Comparison of ENCODE assay signal across 8 cellular contexts in genomic region chr1:84995484-84996334, GRCh38. TPM values are rescaled to one million over a fixed set of nuclear protein-coding genes. Genes with fewer than 3 reads are reported as not detected.
DNase-seq lines count a peak whose midpoint lies in the region; ATAC-seq and TF ChIP-seq lines count a peak whose summit lies in the region.

No MANE protein-coding gene starts in this region.

- ATAC-seq in activated T-cell treated with anti-CD3 and anti-CD28 coated beads, Interleukin-2, amount 50 U/mL, for 4 hours = peak; percentile 41
- peak; percentile 37 for ATAC-seq in HG02840 (IDR thresholded peaks at IDR 0.05; ENCODE audit: low FRiP score, unreplicated experiment)

- peaks cover 22% of the 10 kb centered on the region for H3K27me3 Mint-ChIP-seq in activated T-cell treated with anti-CD3 and anti-CD28 coated beads, Interleukin-2, amount 50 U/mL, for 4 hours (ENCODE audit: low read depth)

- H3K4me3 ChIP-seq in Peyer's patch = peak overlapping the region; percentile 10 to 66 (median 50)

- H3K4me1 ChIP-seq in Peyer's patch = peaks cover 0 to 17% (median 2%) of the 10 kb centered on the region in 4 donors

- no peaks in the 10 kb centered on the region for H3K36me3 ChIP-seq in Peyer's patch

- H3K4me3 Mint-ChIP-seq in activated T-cell treated with anti-CD3 and anti-CD28 coated beads, Interleukin-2, amount 50 U/mL, for 4 hours = peak overlapping the region; percentile 84

- H3K4me1 Mint-ChIP-seq in activated T-cell treated with anti-CD3 and anti-CD28 coated beads, Interleukin-2, amount 50 U/mL, for 4 hours (ENCODE audit: low read depth) = peaks cover 43% of the 10 kb centered on the region

- H3K27me3 ChIP-seq in Peyer's patch = peaks cover 0 to 10% of the 10 kb centered on the region in 2 donors

- peak overlapping the region in 2 of 4 donors; percentile 42 to 83 for H3K27ac ChIP-seq in Peyer's patch

- no peak for TF ChIP-seq CTCF in Peyer's patch (IDR thresholded peaks at IDR 0.05)

- DNase-seq in activated T-cell treated with anti-CD3 and anti-CD28 coated beads, Interleukin-2, amount 50 U/mL, for 4 hours = no peak
- DNase-seq in activated T-cell treated with anti-CD3 and anti-CD28 coated beads, Interleukin-2, amount 50 U/mL, for 1 hour = no peak
- DNase-seq in Peyer's patch (peak in 1 of 3 donors; percentile 33), retina (peak; percentile 4), cerebellum (ENCODE audit: low spot score) (no peak), KG1 (lab: John Stamatoyannopoulos, UW) (no peak)
- no peak for DNase-seq in activated CD8-positive, alpha-beta memory T cell treated with anti-CD3 and anti-CD28 coated beads, Interleukin-2, amount 50 U/mL, for 48 hours

- no peaks in the 10 kb centered on the region for H3K9me3 ChIP-seq in Peyer's patch

- H3K9me3 Mint-ChIP-seq in activated T-cell treated with anti-CD3 and anti-CD28 coated beads, Interleukin-2, amount 50 U/mL, for 4 hours = no peaks in the 10 kb centered on the region

- peaks cover 9% of the 10 kb centered on the region for H3K36me3 Mint-ChIP-seq in activated T-cell treated with anti-CD3 and anti-CD28 coated beads, Interleukin-2, amount 50 U/mL, for 4 hours (ENCODE audit: insufficient read depth)

- no peak for TF ChIP-seq POLR2A in Peyer's patch (IDR thresholded peaks at IDR 0.05)

RNA-seq across cellular contexts. Expression of gene MCOLN2, which starts 1.2 kb away (rescaled TPM):
- 10 to 100 TPM; 32.9 to 67.7 (median 54.8) TPM for total RNA-seq in activated T-cell treated with anti-CD3 and anti-CD28 coated beads, Interleukin-2, amount 50 U/mL, for 4 hours
- total RNA-seq in Peyer's patch (10 to 100 TPM in 1 of 4 donors, 1 to 10 TPM in 3; 1.7 to 62.7 (median 5.2) TPM), cerebellum (not detected)

RNA-seq across cellular contexts. Expression of gene MCOLN3, which starts 52.6 kb away (rescaled TPM):
- total RNA-seq in activated T-cell treated with anti-CD3 and anti-CD28 coated beads, Interleukin-2, amount 50 U/mL, for 4 hours = under 1 TPM in 2 of 3 donors, not detected in 1; 0.08 to 0.19 TPM
- total RNA-seq in Peyer's patch (10 to 100 TPM in 1 of 4 donors, 1 to 10 TPM in 3; 1.8 to 21.3 (median 2.8) TPM), cerebellum (0.64 TPM)
